Comparison of ENCODE assay signal across 22 cellular contexts in genomic region chr14:64766430-64767151, GRCh38.
DNase-seq lines count a peak whose midpoint lies in the region; ATAC-seq and TF ChIP-seq lines count a peak whose summit lies in the region.
"Had no signal": no experiment of that assay in that cellular context is flagged by ENCODE, and none has a peak within 500 bp of the region (broad histone marks: within the 10 kb centered on the region; RNA-seq: fewer than 3 reads in every experiment).

No MANE protein-coding gene starts in this region.

- no peak for ATAC-seq in activated T-cell treated with anti-CD3 and anti-CD28 coated beads, Interleukin-2, amount 50 U/mL, for 72 hours (replicated peaks in 1 of 2)

- H3K4me3 Mint-ChIP-seq in activated T-cell treated with anti-CD3 and anti-CD28 coated beads, Interleukin-2, amount 50 U/mL, for 72 hours: no peak overlapping the region
- H3K4me3 Mint-ChIP-seq: activated naive CD4-positive, alpha-beta T cell treated with anti-CD3 and anti-CD28 coated beads, Interleukin-2, amount 50 U/mL, for 24 hours had no signal

- peaks cover 25% of the 10 kb centered on the region for H3K4me1 Mint-ChIP-seq in activated T-cell treated with anti-CD3 and anti-CD28 coated beads, Interleukin-2, amount 50 U/mL, for 72 hours (ENCODE audit: low read depth)

- H3K4ac ChIP-seq in mesendoderm (ENCODE audit: low read depth, low read length): no peak overlapping the region

- no peaks in the 10 kb centered on the region for H3K27me3 Mint-ChIP-seq in activated T-cell treated with anti-CD3 and anti-CD28 coated beads, Interleukin-2, amount 50 U/mL, for 72 hours (ENCODE audit: low read depth)
- H3K27me3 Mint-ChIP-seq: activated naive CD4-positive, alpha-beta T cell treated with anti-CD3 and anti-CD28 coated beads, Interleukin-2, amount 50 U/mL, for 24 hours had no signal

- no peak overlapping the region for H3K4me3 ChIP-seq in H7 (ENCODE audit: insufficient read depth, low read depth, low read length)
- no peak overlapping the region for H3K4me3 ChIP-seq in mesendoderm (ENCODE audit: low read length)
- H3K4me3 ChIP-seq in tibial nerve: no peak overlapping the region
- H3K4me3 ChIP-seq: psoas muscle, suprapubic skin, vagina had no signal

- H3K9me3 ChIP-seq in tibial nerve: no peaks in the 10 kb centered on the region
- H3K9me3 ChIP-seq: neutrophil, psoas muscle, suprapubic skin, vagina had no signal

- H2BK15ac ChIP-seq in mesendoderm (replicated peaks; ENCODE audit: low read depth): no peak overlapping the region

- H3K36me3 Mint-ChIP-seq in activated T-cell treated with anti-CD3 and anti-CD28 coated beads, Interleukin-2, amount 50 U/mL, for 72 hours (ENCODE audit: insufficient read depth in 2 of 2): no peaks in the 10 kb centered on the region
- H3K36me3 Mint-ChIP-seq: activated naive CD4-positive, alpha-beta T cell treated with anti-CD3 and anti-CD28 coated beads, Interleukin-2, amount 50 U/mL, for 24 hours; CD8-positive, alpha-beta memory T cell had no signal

- H2BK5ac ChIP-seq in mesendoderm (ENCODE audit: low read length): no peak overlapping the region

- no peaks in the 10 kb centered on the region for H3K9me3 Mint-ChIP-seq in activated T-cell treated with anti-CD3 and anti-CD28 coated beads, Interleukin-2, amount 50 U/mL, for 72 hours
- H3K9me3 Mint-ChIP-seq: activated naive CD4-positive, alpha-beta T cell treated with anti-CD3 and anti-CD28 coated beads, Interleukin-2, amount 50 U/mL, for 24 hours; CD8-positive, alpha-beta memory T cell had no signal

- no peak overlapping the region for H3K23ac ChIP-seq in mesendoderm (ENCODE audit: low read length)

- H3K79me1 ChIP-seq in mesendoderm (ENCODE audit: low read length): no peaks in the 10 kb centered on the region

- no peak for TF ChIP-seq POLR2A in tibial nerve (IDR thresholded peaks at IDR 0.05)

- no peaks in the 10 kb centered on the region for H3K36me3 ChIP-seq in H7 (replicated peaks; ENCODE audit: control insufficient read depth, insufficient read depth, low read length)
- no peaks in the 10 kb centered on the region for H3K36me3 ChIP-seq in mesendoderm (ENCODE audit: control insufficient read depth, insufficient read depth, low read length)
- no peaks in the 10 kb centered on the region for H3K36me3 ChIP-seq in tibial nerve
- H3K36me3 ChIP-seq: neutrophil, suprapubic skin, vagina had no signal

- CTCF ChIA-PET in GM10248 (lab: Yijun Ruan, JAX): interaction anchor here (1.0 to 2.7 kb wide), 4 partner anchors 11 to 125 kb away, joined by 3 to 9 read pairs (median 6); no protein-coding TSS in a partner anchor

- H4K8ac ChIP-seq in mesendoderm (ENCODE audit: low read depth, low read length): no peak overlapping the region

- no peak overlapping the region for H3K27ac Mint-ChIP-seq in activated T-cell treated with anti-CD3 and anti-CD28 coated beads, Interleukin-2, amount 50 U/mL, for 72 hours
- H3K27ac Mint-ChIP-seq: activated naive CD4-positive, alpha-beta T cell treated with anti-CD3 and anti-CD28 coated beads, Interleukin-2, amount 50 U/mL, for 24 hours had no signal

- no peak overlapping the region for H3K27ac ChIP-seq in mesendoderm (ENCODE audit: low read depth, low read length)
- H3K27ac ChIP-seq in tibial nerve: peak overlapping the region in 1 of 4 donors; percentile 17
- H3K27ac ChIP-seq: neutrophil, psoas muscle, suprapubic skin, vagina had no signal

- TF ChIP-seq EP300 in tibial nerve (IDR thresholded peaks at IDR 0.05): no peak

- no peak overlapping the region for H4K5ac ChIP-seq in mesendoderm (ENCODE audit: low read length)

- POLR2A ChIA-PET in GM10248 (lab: Yijun Ruan, JAX): no interaction called here

- no peak overlapping the region for H3K18ac ChIP-seq in mesendoderm (ENCODE audit: low read length)

- no peak overlapping the region for H2BK120ac ChIP-seq in mesendoderm (ENCODE audit: low read depth, low read length)

- H3K79me2 ChIP-seq in mesendoderm (ENCODE audit: control insufficient read depth, insufficient read depth, low read length): no peaks in the 10 kb centered on the region

- peaks cover 9% of the 10 kb centered on the region for H3K4me1 ChIP-seq in mesendoderm (ENCODE audit: control insufficient read depth, low read depth, low read length)
- H3K4me1 ChIP-seq in tibial nerve: peaks cover 0 to 38% (median 18%) of the 10 kb centered on the region in 4 donors

- no peak overlapping the region for H3K4me2 ChIP-seq in mesendoderm (ENCODE audit: low read length)

- TF ChIP-seq CTCF in GM10248 (IDR thresholded peaks at IDR 0.05; ENCODE audit: control extremely low read depth, extremely low read depth, low read depth, missing control alignments): no peak
- no peak for TF ChIP-seq CTCF in tibial nerve (IDR thresholded peaks at IDR 0.05)

- no peak overlapping the region for H2AK5ac ChIP-seq in mesendoderm (ENCODE audit: low read length)

- no peak overlapping the region for H3K56ac ChIP-seq in mesendoderm (ENCODE audit: low read length)

- no CpG with 5 or more reads among the region's 25 CpGs for WGBS in mesendoderm (ENCODE audit: extremely low coverage, insufficient coverage, low lambda C conversion rate)
- 79 to 85% methylated on average over 22 to 25 of the region's 25 CpGs for WGBS in tibial nerve, 2 donors

- DNase-seq in H7 (peak; percentile 88), NCI-H226 (peak; percentile 43), cerebellum (ENCODE audit: low spot score) (peak; percentile 42), mesendoderm (peak; percentile 68), GM10248 (ENCODE audit: extremely low spot score) (no peak), tibial nerve (ENCODE audit: low spot score in 2 of 2) (no peak)
- DNase-seq in activated T-cell treated with anti-CD3 and anti-CD28 coated beads, Interleukin-2, amount 50 U/mL, for 72 hours: no peak
- DNase-seq: activated CD4-positive, CD25-positive, alpha-beta regulatory T cell treated with anti-CD3 and anti-CD28 coated beads, Interleukin-2, amount 50 U/mL, for 72 hours; anterior cingulate cortex; central memory CD4-positive, alpha-beta T cell; foreskin melanocyte; Kasumi-1; kidney glomerular epithelial cell; NCI-H1048; NCI-H2081; psoas muscle; SHP77 had no signal

- H3K9ac ChIP-seq in mesendoderm (ENCODE audit: low read length): no peak overlapping the region

- peaks cover 7% of the 10 kb centered on the region for H3K27me3 ChIP-seq in H7 (ENCODE audit: control insufficient read depth, insufficient read depth, low read length)
- no peaks in the 10 kb centered on the region for H3K27me3 ChIP-seq in mesendoderm (ENCODE audit: insufficient read depth, low read length, poor library complexity)
- H3K27me3 ChIP-seq in tibial nerve: no peaks in the 10 kb centered on the region
- H3K27me3 ChIP-seq: suprapubic skin, vagina had no signal

Comparison
In these comparisons a context has a peak if more than half of its experiments do, and no peak if none do; other contexts are left out.
1. DNase-seq: peak in H7 (single experiment), NCI-H226 (single experiment), cerebellum (single experiment) and mesendoderm (single experiment); none in GM10248 (single experiment), activated T-cell treated with anti-CD3 and anti-CD28 coated beads, Interleukin-2, amount 50 U/mL, for 72 hours (0 of 2) and tibial nerve (0 of 2).